ENCODE assay signal across 28 cellular contexts in genomic region chr22:28542980-28543621, GRCh38.
"Had no signal": no experiment of that assay in that cellular context is flagged by ENCODE, and none has a peak within 500 bp of the region (broad histone marks: within the 10 kb centered on the region; RNA-seq: fewer than 3 reads in every experiment).

No MANE protein-coding gene starts in this region.

- DNase-seq: dermis blood vessel endothelial cell; dorsolateral prefrontal cortex; effector CD4-positive, alpha-beta T cell; effector memory CD4-positive, alpha-beta T cell; erythroblast; esophagus squamous epithelium; foreskin fibroblast; foreskin melanocyte; gastrocnemius medialis; glutamatergic neuron; head of caudate nucleus; heart right ventricle; hippocampal formation; left cardiac atrium; left lung; left ventricle myocardium superior; lower lobe of right lung; mesenchymal stem cell; mucosa of descending colon; naive B cell; naive thymus-derived CD8-positive, alpha-beta T cell had no signal

- H3K4me3 ChIP-seq: coronary artery, dorsolateral prefrontal cortex, esophagus squamous epithelium, gastrocnemius medialis, heart right ventricle, left lung, lower lobe of right lung, mucosa of descending colon had no signal

- H3K36me3 ChIP-seq: esophagus squamous epithelium, gastrocnemius medialis, heart right ventricle, left lung, lower lobe of right lung had no signal

- H3K4me1 Mint-ChIP-seq: naive B cell; naive thymus-derived CD8-positive, alpha-beta T cell had no signal

- H3K4me3 Mint-ChIP-seq: mesothelial cell of epicardium; naive B cell; naive thymus-derived CD8-positive, alpha-beta T cell had no signal

- H3K27ac Mint-ChIP-seq: mesothelial cell of epicardium had no signal

- H3K27me3 ChIP-seq: dorsolateral prefrontal cortex, esophagus squamous epithelium, gastrocnemius medialis, heart right ventricle, left lung had no signal

- H3K4me1 ChIP-seq: esophagus squamous epithelium, gastrocnemius medialis, left lung had no signal

- ATAC-seq: esophagus mucosa; gastrocnemius medialis; heart right ventricle; left cardiac atrium; left lung; left ventricle myocardium superior; lower lobe of right lung; mucosa of descending colon; naive thymus-derived CD8-positive, alpha-beta T cell had no signal

- H3K27ac ChIP-seq: coronary artery, dorsolateral prefrontal cortex, epithelial cell of prostate, esophagus squamous epithelium, gastrocnemius medialis, heart right ventricle, left lung, lower lobe of right lung had no signal

- FAIRE-seq: endometrium, islet of Langerhans, keratinocyte had no signal

- H3K9me3 ChIP-seq: esophagus squamous epithelium, gastrocnemius medialis, lower lobe of right lung, mucosa of descending colon had no signal
